Comparison of ENCODE assay signal across 1 cellular context in the genomic region with DNA sequence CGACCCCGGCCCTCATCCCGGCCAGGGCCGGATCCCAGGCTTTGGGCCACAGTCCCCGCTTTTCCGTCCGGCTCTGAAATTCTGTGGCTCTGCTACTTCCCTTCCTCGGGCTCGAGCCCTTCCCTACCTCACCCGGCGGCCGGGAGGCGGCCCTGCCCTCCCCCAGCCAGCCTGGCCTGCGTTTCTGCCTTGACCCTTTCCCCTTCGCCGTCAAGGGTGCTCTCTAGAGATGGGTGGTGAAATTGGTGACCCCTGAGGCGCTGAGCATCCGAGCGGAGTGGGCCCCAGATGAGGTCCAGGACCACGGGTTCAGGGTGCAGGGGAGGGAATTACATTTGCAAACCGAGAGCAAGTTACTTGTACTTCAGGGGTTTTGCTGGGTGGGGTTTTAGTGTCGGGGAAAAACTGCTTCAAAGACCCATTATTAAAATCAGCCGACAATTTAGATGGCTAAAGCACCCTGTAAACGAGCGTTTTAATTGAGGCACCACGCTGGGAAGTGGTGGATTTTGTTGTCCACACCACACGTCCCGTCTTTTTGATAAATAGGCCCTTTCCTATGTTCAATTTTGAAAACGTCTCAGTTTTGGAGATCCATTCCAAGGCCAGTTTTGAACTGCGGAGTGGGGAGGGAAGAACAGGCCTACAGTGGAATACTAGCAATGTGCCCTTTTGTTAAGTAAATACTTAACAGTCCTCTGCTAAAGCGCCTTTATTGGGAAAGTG.
TF ChIP-seq lines count a peak whose summit lies in the region.

No MANE protein-coding gene starts in this region.

TF ChIP-seq in GM12878, 131 proteins besides CTCF, POLR2A, EP300 and RAD21 (continued from another document):
- TF ChIP-seq NR2F1 (conservative IDR thresholded peaks at IDR 0.05): 0 out of 2 replicates have a peak, but pooled peaks have one; percentile 17
- TF ChIP-seq RUNX3 (IDR thresholded peaks at IDR 0.05; ENCODE audit: low read length): no peak
